In the genomic region with DNA sequence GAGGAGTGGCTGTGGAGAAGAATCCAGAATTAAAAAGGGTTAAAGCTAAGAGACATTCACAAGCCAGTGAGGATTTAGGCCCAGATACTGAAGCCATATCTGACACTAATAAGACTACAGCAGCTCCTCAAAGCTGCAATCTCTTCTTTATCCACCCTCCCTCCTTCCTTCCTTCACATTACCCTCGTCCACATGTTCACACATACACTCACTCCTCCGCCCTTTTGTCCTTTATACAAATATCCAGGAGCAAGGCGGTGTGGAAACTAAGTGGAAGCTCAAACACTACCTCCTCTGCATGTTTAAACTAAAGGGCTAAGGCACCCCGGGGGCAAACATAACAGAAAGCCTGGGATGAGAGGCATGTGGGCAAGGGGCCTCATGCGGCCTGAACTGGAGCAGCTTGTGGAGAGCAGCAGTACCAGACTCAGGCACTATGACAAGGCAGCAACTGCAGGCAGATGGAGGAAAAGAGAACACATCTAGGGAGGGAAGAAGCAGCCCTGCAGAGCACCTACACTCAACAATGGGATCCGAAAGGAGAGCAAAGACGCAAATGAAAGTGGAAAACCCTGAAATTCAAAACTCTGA, we compare ENCODE assay signal across 1 cellular context.
TF ChIP-seq lines count a peak whose summit lies in the region.

No MANE protein-coding gene starts in this region.

TF ChIP-seq in WTC11, 78 proteins besides CTCF, POLR2A, EP300 and RAD21 (continued from another document):
- no peak for TF ChIP-seq STAT6 (CRISPR knock-in tag; conservative IDR thresholded peaks at IDR 0.05; ENCODE audit: low read depth)
- no peak for TF ChIP-seq RELA (CRISPR knock-in tag; IDR thresholded peaks at IDR 0.05; ENCODE audit: borderline replicate concordance)
- TF ChIP-seq HMGA2 (CRISPR knock-in tag; IDR thresholded peaks at IDR 0.05) = no peak
- TF ChIP-seq PRRX2 (CRISPR knock-in tag; IDR thresholded peaks at IDR 0.05) = no peak
- TF ChIP-seq FOXK1 (CRISPR knock-in tag; IDR thresholded peaks at IDR 0.05) = no peak
- no peak for TF ChIP-seq GRHL2 (CRISPR knock-in tag; IDR thresholded peaks at IDR 0.05; ENCODE audit: insufficient replicate concordance, severe bottlenecking)
- no peak for TF ChIP-seq SOX15 (CRISPR knock-in tag; IDR thresholded peaks at IDR 0.05)
- TF ChIP-seq USF1 (CRISPR knock-in tag; IDR thresholded peaks at IDR 0.05) = no peak
- TF ChIP-seq TEAD1 (CRISPR knock-in tag; IDR thresholded peaks at IDR 0.05) = no peak
- TF ChIP-seq GTF2I (CRISPR knock-in tag; conservative IDR thresholded peaks at IDR 0.05) = no peak
- no peak for TF ChIP-seq FOXJ3 (CRISPR knock-in tag; IDR thresholded peaks at IDR 0.05; ENCODE audit: borderline replicate concordance)
TF ChIP-seq in WTC11: peak in this region for 0.
